ENCODE assay signal across 1 cellular context in the genomic region with DNA sequence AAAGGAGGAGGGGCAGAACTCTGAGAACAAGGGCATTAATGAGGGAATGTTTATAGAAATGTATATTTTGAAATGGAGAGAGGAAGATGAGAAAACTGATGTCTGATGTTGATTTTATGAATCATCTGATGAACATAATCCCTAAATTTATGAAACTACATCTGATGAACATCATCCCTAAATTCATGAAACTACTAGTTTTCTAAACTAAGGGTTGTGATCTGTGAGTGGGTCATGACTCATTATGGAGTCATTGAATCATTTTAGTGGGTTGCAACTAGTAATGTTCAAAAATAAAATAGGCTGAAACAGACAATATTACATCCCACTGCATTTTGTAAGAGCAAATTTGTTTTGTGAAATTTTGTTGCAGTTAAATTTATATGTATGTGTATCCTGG.
TF ChIP-seq lines count a peak whose summit lies in the region.

No MANE protein-coding gene starts in this region.

TF ChIP-seq in SK-N-SH treated with all-trans-retinoic acid at 6 μM for 48 hours, 23 proteins besides CTCF, POLR2A, EP300 and RAD21 (continued from another document):
- TF ChIP-seq, protein P1, sequence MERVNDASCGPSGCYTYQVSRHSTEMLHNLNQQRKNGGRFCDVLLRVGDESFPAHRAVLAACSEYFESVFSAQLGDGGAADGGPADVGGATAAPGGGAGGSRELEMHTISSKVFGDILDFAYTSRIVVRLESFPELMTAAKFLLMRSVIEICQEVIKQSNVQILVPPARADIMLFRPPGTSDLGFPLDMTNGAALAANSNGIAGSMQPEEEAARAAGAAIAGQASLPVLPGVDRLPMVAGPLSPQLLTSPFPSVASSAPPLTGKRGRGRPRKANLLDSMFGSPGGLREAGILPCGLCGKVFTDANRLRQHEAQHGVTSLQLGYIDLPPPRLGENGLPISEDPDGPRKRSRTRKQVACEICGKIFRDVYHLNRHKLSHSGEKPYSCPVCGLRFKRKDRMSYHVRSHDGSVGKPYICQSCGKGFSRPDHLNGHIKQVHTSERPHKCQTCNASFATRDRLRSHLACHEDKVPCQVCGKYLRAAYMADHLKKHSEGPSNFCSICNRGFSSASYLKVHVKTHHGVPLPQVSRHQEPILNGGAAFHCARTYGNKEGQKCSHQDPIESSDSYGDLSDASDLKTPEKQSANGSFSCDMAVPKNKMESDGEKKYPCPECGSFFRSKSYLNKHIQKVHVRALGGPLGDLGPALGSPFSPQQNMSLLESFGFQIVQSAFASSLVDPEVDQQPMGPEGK (CRISPR knock-in tag; IDR thresholded peaks at IDR 0.05; ENCODE audit: borderline replicate concordance), result no peak
